8 cellular contexts compared by ENCODE assay signal in the genomic region with DNA sequence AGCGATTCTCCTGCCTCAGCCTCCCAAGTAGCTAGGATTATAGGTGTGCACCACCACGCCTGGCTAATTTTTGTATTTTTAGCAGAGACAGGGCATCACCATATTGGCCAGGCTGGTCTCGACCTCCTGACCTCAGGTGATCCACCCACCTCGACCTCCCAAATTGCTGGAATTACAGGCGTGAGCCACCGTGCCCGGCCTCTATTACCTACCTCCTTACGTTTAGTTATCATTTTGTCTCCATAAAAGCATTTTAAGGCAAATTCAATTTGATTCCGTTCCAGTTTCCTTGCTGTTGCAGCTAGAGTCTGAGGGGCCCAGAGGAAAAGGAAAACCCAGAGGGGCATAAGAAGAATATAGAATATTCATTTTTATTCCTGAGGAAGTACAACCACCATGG.
DNase-seq lines count a peak whose midpoint lies in the region; ATAC-seq, FAIRE-seq and TF ChIP-seq lines count a peak whose summit lies in the region.

No MANE protein-coding gene starts in this region.

- H3F3A ChIP-seq in SU-DHL-6 (ENCODE audit: insufficient read depth) = peaks cover 12% of the 10 kb centered on the region; the same call in 1 of the 2 replicates

- no peak for FAIRE-seq in urothelium cell line (lab: Jason Lieb, UNC)

- H3K27ac ChIP-seq in SU-DHL-6 (ENCODE audit: low read depth, low read length) (peak overlapping the region; percentile 39), rectal smooth muscle tissue (ENCODE audit: low read depth, low read length) (peak overlapping the region; percentile 60)

- H3K4me3 ChIP-seq in SU-DHL-6 (ENCODE audit: insufficient read depth, low read length, poor library complexity, severe bottlenecking) (peak overlapping the region; percentile 47), fibroblast of pulmonary artery (replicated peaks; ENCODE audit: low read depth, low read length) (peak overlapping the region; percentile 81), rectal smooth muscle tissue (ENCODE audit: low read length) (peak overlapping the region; percentile 68)

- no peaks in the 10 kb centered on the region for H3K9me2 ChIP-seq in SU-DHL-6 (replicated peaks; ENCODE audit: insufficient read depth, low read length)

- peak overlapping the region; percentile 87 for H2AFZ ChIP-seq in SU-DHL-6 (ENCODE audit: low read depth, low read length, severe bottlenecking)

- H3K36me3 ChIP-seq in ES-I3 (ENCODE audit: insufficient read depth, low read length) (0 out of 2 replicates have a peak, but pooled peaks cover 3% of the 10 kb centered on the region), SU-DHL-6 (ENCODE audit: low read length) (no peaks in the 10 kb centered on the region), rectal smooth muscle tissue (ENCODE audit: control insufficient read depth, insufficient read depth, low read length) (no peaks in the 10 kb centered on the region)

- peaks cover 5% of the 10 kb centered on the region; the same call in 1 of the 2 replicates for H4K20me1 ChIP-seq in SU-DHL-6 (ENCODE audit: low read depth, low read length)

- no peaks in the 10 kb centered on the region for H3K27me3 ChIP-seq in SU-DHL-6 (ENCODE audit: low read length)
- no peaks in the 10 kb centered on the region for H3K27me3 ChIP-seq in rectal smooth muscle tissue (ENCODE audit: control insufficient read depth, insufficient read depth, low read length)

- peak overlapping the region; percentile 67 for H3K4me2 ChIP-seq in SU-DHL-6 (ENCODE audit: low read depth, low read length, poor library complexity, severe bottlenecking)

- TF ChIP-seq POLR2A in GM18505 (IDR thresholded peaks at IDR 0.05; ENCODE audit: borderline replicate concordance, extremely low read depth, insufficient read depth, insufficient read length) = no peak

- TF ChIP-seq CTCF in SU-DHL-6 (IDR thresholded peaks at IDR 0.05; ENCODE audit: insufficient read depth, low read length, poor library complexity, severe bottlenecking) (no peak), fibroblast of pulmonary artery (IDR thresholded peaks at IDR 0.05; ENCODE audit: low read length, missing control alignments) (no peak)

- DNase-seq in fibroblast of pulmonary artery (ENCODE audit: low read depth) (no peak), NCI-H1930 (lab: John Stamatoyannopoulos, UW) (no peak), urothelium cell line (ENCODE audit: low spot score) (no peak), NCI-H146 treated with DMSO at 0.1 percent for 48 hours (lab: John Stamatoyannopoulos, UW; ENCODE audit: unreplicated experiment) (no peak)

- peak overlapping the region; percentile 94; the same call in 1 of the 2 replicates for H3K9ac ChIP-seq in ES-I3 (ENCODE audit: low read depth, low read length)
- no peak overlapping the region for H3K9ac ChIP-seq in SU-DHL-6 (ENCODE audit: low read length)
- no peak overlapping the region for H3K9ac ChIP-seq in rectal smooth muscle tissue (ENCODE audit: low read length)

- ATAC-seq in GM18505 (IDR thresholded peaks at IDR 0.05; ENCODE audit: unreplicated experiment) = no peak

- peaks cover 44% of the 10 kb centered on the region for H3K79me2 ChIP-seq in SU-DHL-6 (ENCODE audit: insufficient read depth, low read length)

- H3K4me1 ChIP-seq in ES-I3 (ENCODE audit: insufficient read depth, low read length) (peaks cover 12% of the 10 kb centered on the region), rectal smooth muscle tissue (ENCODE audit: control insufficient read depth, insufficient read depth, low read length) (peaks cover 11% of the 10 kb centered on the region)

- H3K9me3 ChIP-seq in ES-I3 (ENCODE audit: control insufficient read depth, insufficient read depth, low read length) (no peaks in the 10 kb centered on the region), SU-DHL-6 (ENCODE audit: insufficient read depth, low read length) (no peaks in the 10 kb centered on the region)
